ENCODE assay signal across 8 cellular contexts in the genomic region with DNA sequence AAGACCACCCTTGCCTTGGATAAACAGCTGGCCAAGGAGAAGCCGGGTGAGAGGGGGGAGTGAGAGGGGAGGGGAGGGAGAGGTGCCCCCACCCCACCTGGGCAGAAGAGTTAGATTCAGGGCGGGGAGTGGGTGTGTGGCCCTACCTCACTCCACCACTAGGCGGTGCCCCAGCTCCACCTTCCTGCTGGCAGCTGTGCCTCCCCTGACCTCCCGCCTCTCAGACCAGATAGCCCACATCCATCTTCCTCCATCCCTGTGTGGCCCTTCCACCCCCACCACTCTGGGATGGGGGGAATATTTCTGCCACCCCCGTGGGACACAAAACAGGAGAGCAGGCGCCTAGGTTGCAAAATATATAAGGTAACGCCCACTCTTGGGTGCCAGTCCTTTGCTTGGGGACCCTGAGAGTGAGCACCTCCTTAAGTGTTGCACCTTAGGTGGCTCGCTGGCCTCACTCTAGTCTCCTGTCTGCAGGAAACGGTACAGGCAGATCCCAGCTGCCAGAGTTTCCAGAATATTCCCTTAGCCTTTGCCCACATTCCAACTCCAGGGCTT. TPM values are rescaled to one million over a fixed set of nuclear protein-coding genes. Genes with fewer than 3 reads are reported as not detected.
DNase-seq lines count a peak whose midpoint lies in the region; ATAC-seq and TF ChIP-seq lines count a peak whose summit lies in the region.

No MANE protein-coding gene starts in this region.

- H3K4me1 ChIP-seq in heart left ventricle: peaks cover 0 to 8% (median 4%) of the 10 kb centered on the region in 12 donors

- H3K27me3 ChIP-seq in heart left ventricle: no peaks in the 10 kb centered on the region

- H3K4me3 ChIP-seq in AG10803 (ENCODE audit: low read length) (no peak overlapping the region), heart left ventricle (no peak overlapping the region)

- TF ChIP-seq CTCF in AG10803 (conservative IDR thresholded peaks at IDR 0.05; ENCODE audit: low read length) (peak; percentile 65), GM20000 (IDR thresholded peaks at IDR 0.05; ENCODE audit: extremely low read depth, missing control alignments) (peak; percentile 71), heart left ventricle (IDR thresholded peaks at IDR 0.05) (peak; percentile 51 to 72 (median 60))

- peak in 3 of 4 donors; percentile 31 to 54 (median 39) for ATAC-seq in heart left ventricle
- ATAC-seq in GM21526 (IDR thresholded peaks at IDR 0.05; ENCODE audit: low FRiP score, unreplicated experiment): no peak

- no peak overlapping the region for H3K27ac ChIP-seq in heart left ventricle

- H3K9me3 ChIP-seq in heart left ventricle: no peaks in the 10 kb centered on the region

- DNase-seq in AG10803 (ENCODE audit: low read depth) (no peak), GM20000 (ENCODE audit: low spot score) (peak; percentile 92), RKO (ENCODE audit: low spot score) (peak; percentile 41), heart left ventricle (peak in 1 of 5 donors; percentile 66), dedifferentiated amniotic fluid mesenchymal stem cell (ENCODE audit: extremely low spot score) (no peak)
- peak; percentile 66 for DNase-seq in activated naive CD4-positive, alpha-beta T cell treated with Interleukin-2 at 50 U/mL for 16 hours
- DNase-seq in stimulated activated CD4-positive, alpha-beta T cell treated with anti-CD3 and anti-CD28 coated beads, Interleukin-15, amount 100 ng/mL, for 24 hours: peak; percentile 67

- TF ChIP-seq POLR2A in heart left ventricle (IDR thresholded peaks at IDR 0.05): peak in 1 of 2 donors; percentile 11

- intact Hi-C loops in heart left ventricle (cut with DNase I): loop anchor here (2.0 to 10.0 kb wide), 12 partner anchors 87 to 405 kb away; a partner anchor contains a TSS

- H3K36me3 ChIP-seq in heart left ventricle: peaks cover 0 to 62% (median 48%) of the 10 kb centered on the region in 9 donors

- WGBS in heart left ventricle, 4 donors: 57 to 82% (median 73%) methylated on average over 8 to 9 of the region's 9 CpGs

RNA-seq across cellular contexts. Expression of a gene that starts 13.8 kb away (rescaled TPM):
- total RNA-seq in heart left ventricle: 100 to 1,000 TPM in 1 of 9 donors, 10 to 100 TPM in 8; 39.9 to 133 (median 45.1) TPM
- polyA plus RNA-seq in heart left ventricle: 10 to 100 TPM; 30.6 to 52.7 TPM

RNA-seq across cellular contexts. Expression of a gene that starts 45.9 kb away (rescaled TPM):
- 100 to 1,000 TPM; 132 to 206 (median 171) TPM for total RNA-seq in heart left ventricle
- 100 to 1,000 TPM; 242 to 259 TPM for polyA plus RNA-seq in heart left ventricle

Comparison
In these comparisons a context has a peak if more than half of its experiments do, and no peak if none do; other contexts are left out.
1. DNase-seq: peak in GM20000 (single experiment), RKO (single experiment), activated naive CD4-positive, alpha-beta T cell treated with Interleukin-2 at 50 U/mL for 16 hours (single experiment) and stimulated activated CD4-positive, alpha-beta T cell treated with anti-CD3 and anti-CD28 coated beads, Interleukin-15, amount 100 ng/mL, for 24 hours (single experiment); none in AG10803 (single experiment) and dedifferentiated amniotic fluid mesenchymal stem cell (single experiment).
2. Peak in every context shown above with its lines, with median percentiles within 50 percentile points of each other: CTCF ChIP-seq.